Comparison of ENCODE assay signal across 9 cellular contexts in the genomic region with DNA sequence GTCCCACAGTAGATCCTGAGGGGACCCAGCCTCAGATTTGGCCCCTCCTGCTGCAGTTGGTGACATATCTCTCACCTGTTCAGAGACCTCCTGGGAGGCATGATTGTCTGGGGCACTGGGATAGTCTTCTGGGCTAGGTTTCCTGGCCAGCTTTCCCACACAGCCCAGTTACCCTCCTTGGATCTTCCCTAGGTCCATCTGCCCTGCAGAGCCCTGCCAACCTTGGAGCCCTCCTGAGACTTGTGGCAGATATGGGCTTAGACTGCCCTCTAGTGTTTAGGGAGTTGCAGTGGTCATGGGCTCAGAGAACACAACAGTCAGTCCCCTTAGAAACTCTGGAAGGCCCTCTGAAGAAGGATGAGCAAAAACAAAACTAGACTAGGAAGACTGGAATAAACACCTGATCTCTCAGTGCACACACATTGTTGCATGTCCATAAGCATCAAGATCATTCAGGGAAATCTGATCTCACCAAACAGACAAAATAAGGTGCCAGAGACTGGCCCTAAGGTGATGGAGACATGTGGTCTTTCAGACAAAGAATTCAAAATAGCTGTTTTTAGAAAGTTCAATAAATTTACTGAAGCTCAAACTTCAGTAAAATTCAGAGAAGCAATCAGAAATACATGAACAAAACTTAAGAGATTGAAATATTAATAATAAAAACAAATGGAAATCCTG.
DNase-seq lines count a peak whose midpoint lies in the region; ATAC-seq, FAIRE-seq and TF ChIP-seq lines count a peak whose summit lies in the region.
"Had no signal": no experiment of that assay in that cellular context is flagged by ENCODE, and none has a peak within 500 bp of the region (broad histone marks: within the 10 kb centered on the region; RNA-seq: fewer than 3 reads in every experiment).

No MANE protein-coding gene starts in this region.

- H3K9ac ChIP-seq in endodermal cell (ENCODE audit: extremely low read depth, low read length, poor library complexity, severe bottlenecking): no peak overlapping the region

- TF ChIP-seq POLR2A in suprapubic skin (IDR thresholded peaks at IDR 0.05): no peak

- no peaks in the 10 kb centered on the region for H3K9me3 Mint-ChIP-seq in endodermal cell
- H3K9me3 Mint-ChIP-seq: T-helper 1 cell treated with Interleukin-12 subunit alpha and Interleukin-12 subunit beta and Interleukin-4 antibody, amounts not matched to agents 30 μg/mL and 1 μg/mL, for 36 hours had no signal

- no peak for DNase-seq in D721Med (ENCODE audit: insufficient read length, low spot score)
- peak; percentile 7 for DNase-seq in NOMO-1 treated with DMSO at 0.1 percent for 48 hours (lab: John Stamatoyannopoulos, UW; ENCODE audit: unreplicated experiment)
- DNase-seq in endodermal cell: peak; percentile 89
- DNase-seq in retinal pigment epithelial cell (ENCODE audit: low read depth): peak; percentile 23
- DNase-seq in suprapubic skin (ENCODE audit: low spot score in 2 of 2): no peak
- no peak for DNase-seq in left ventricle myocardium inferior

- no peak for FAIRE-seq in D721Med (lab: Jason Lieb, UNC)

- ATAC-seq in GM18909 (IDR thresholded peaks at IDR 0.05; ENCODE audit: poor library complexity, unreplicated experiment) (peak; percentile 96), HG03039 (IDR thresholded peaks at IDR 0.05; ENCODE audit: unreplicated experiment) (peak; percentile 97)

- H3K4me3 Mint-ChIP-seq in endodermal cell: no peak overlapping the region
- H3K4me3 Mint-ChIP-seq: T-helper 1 cell treated with Interleukin-12 subunit alpha and Interleukin-12 subunit beta and Interleukin-4 antibody, amounts not matched to agents 30 μg/mL and 1 μg/mL, for 36 hours had no signal

- H3K27me3 Mint-ChIP-seq in endodermal cell (ENCODE audit: insufficient read depth): no peaks in the 10 kb centered on the region

- H3K27ac ChIP-seq in endodermal cell (ENCODE audit: low read depth, low read length) (no peak overlapping the region), suprapubic skin (no peak overlapping the region), left ventricle myocardium inferior (replicated peaks) (no peak overlapping the region)

- H3K36me3 ChIP-seq in endodermal cell (ENCODE audit: control insufficient read depth, insufficient read depth, low read length): no peaks in the 10 kb centered on the region
- H3K36me3 ChIP-seq in suprapubic skin: no peaks in the 10 kb centered on the region
- H3K36me3 ChIP-seq in left ventricle myocardium inferior: no peaks in the 10 kb centered on the region

- H3K36me3 Mint-ChIP-seq in endodermal cell (ENCODE audit: low read depth): no peaks in the 10 kb centered on the region

- H3K4me3 ChIP-seq in endodermal cell (ENCODE audit: low read length) (no peak overlapping the region), retinal pigment epithelial cell (ENCODE audit: low read length) (no peak overlapping the region), suprapubic skin (no peak overlapping the region), left ventricle myocardium inferior (no peak overlapping the region)

- intact Hi-C loops in left ventricle myocardium inferior (cut with micrococcal nuclease): no loop called here

- no peaks in the 10 kb centered on the region for H3K4me1 Mint-ChIP-seq in endodermal cell

- H3K27ac Mint-ChIP-seq in endodermal cell: no peak overlapping the region
- H3K27ac Mint-ChIP-seq: T-helper 1 cell treated with Interleukin-12 subunit alpha and Interleukin-12 subunit beta and Interleukin-4 antibody, amounts not matched to agents 30 μg/mL and 1 μg/mL, for 36 hours had no signal

- TF ChIP-seq CTCF in D721Med (IDR thresholded peaks at IDR 0.05; ENCODE audit: insufficient read depth, missing control alignments) (peak; percentile 71), endodermal cell (conservative IDR thresholded peaks at IDR 0.05) (peak; percentile 91), retinal pigment epithelial cell (conservative IDR thresholded peaks at IDR 0.05; ENCODE audit: low read depth, low read length) (peak; percentile 91), suprapubic skin (IDR thresholded peaks at IDR 0.05) (no peak), left ventricle myocardium inferior (IDR thresholded peaks at IDR 0.05; ENCODE audit: borderline replicate concordance) (no peak)

- H3K4me1 ChIP-seq in endodermal cell (ENCODE audit: control insufficient read depth, insufficient read depth, low read length): no peaks in the 10 kb centered on the region
- no peaks in the 10 kb centered on the region for H3K4me1 ChIP-seq in suprapubic skin
- no peaks in the 10 kb centered on the region for H3K4me1 ChIP-seq in left ventricle myocardium inferior

- no peaks in the 10 kb centered on the region for H3K9me3 ChIP-seq in endodermal cell (ENCODE audit: control insufficient read depth, low read length)
- peaks cover 5% of the 10 kb centered on the region for H3K9me3 ChIP-seq in suprapubic skin
- H3K9me3 ChIP-seq in left ventricle myocardium inferior (replicated peaks): peaks cover 47% of the 10 kb centered on the region

- H3K27me3 ChIP-seq in endodermal cell (ENCODE audit: control insufficient read depth, insufficient read depth, low read length, poor library complexity, severe bottlenecking) (no peaks in the 10 kb centered on the region), suprapubic skin (no peaks in the 10 kb centered on the region), left ventricle myocardium inferior (ENCODE audit: low read depth) (no peaks in the 10 kb centered on the region)

- no peak for TF ChIP-seq EP300 in suprapubic skin (IDR thresholded peaks at IDR 0.05)

Comparison
In these comparisons a context has a peak if more than half of its experiments do, and no peak if none do; other contexts are left out.
1. DNase-seq: peak in NOMO-1 treated with DMSO at 0.1 percent for 48 hours (single experiment), endodermal cell (single experiment) and retinal pigment epithelial cell (single experiment); none in D721Med (single experiment), suprapubic skin (0 of 2) and left ventricle myocardium inferior (single experiment).
2. CTCF ChIP-seq: peak in D721Med (single experiment), endodermal cell (single experiment) and retinal pigment epithelial cell (single experiment); none in suprapubic skin (0 of 2) and left ventricle myocardium inferior (single experiment).